Comparison of ENCODE assay signal across 9 cellular contexts in the genomic region with DNA sequence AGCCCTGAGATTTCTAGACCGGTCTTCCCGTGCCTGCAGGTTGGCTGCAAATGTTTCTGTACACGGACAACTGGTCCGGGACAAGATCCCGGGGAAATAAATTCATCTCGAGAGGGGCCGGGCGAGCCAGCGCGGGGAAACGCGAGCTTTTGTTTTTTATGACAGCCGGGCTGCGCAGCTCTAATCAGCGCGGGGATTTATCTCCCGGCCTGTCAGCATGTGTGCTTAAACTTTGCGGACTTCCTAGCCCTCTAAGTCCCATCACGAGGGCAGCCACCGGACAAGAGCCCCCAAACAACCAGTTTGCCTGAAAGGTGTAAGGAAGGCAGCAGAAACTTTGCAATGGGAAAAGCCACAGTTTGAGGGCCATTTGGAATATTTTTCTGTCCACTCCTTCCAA. TPM values are rescaled to one million over a fixed set of nuclear protein-coding genes. Genes with fewer than 3 reads are reported as not detected.
DNase-seq lines count a peak whose midpoint lies in the region; TF ChIP-seq lines count a peak whose summit lies in the region.
"Had no signal": no experiment of that assay in that cellular context is flagged by ENCODE, and none has a peak within 500 bp of the region (broad histone marks: within the 10 kb centered on the region; RNA-seq: fewer than 3 reads in every experiment).

No MANE protein-coding gene starts in this region.

- no peak overlapping the region for H3K4me3 Mint-ChIP-seq in activated CD4-positive, alpha-beta memory T cell treated with anti-CD3 and anti-CD28 coated beads for 36 hours

- H3K4me1 Mint-ChIP-seq in activated CD4-positive, alpha-beta memory T cell treated with anti-CD3 and anti-CD28 coated beads for 36 hours (ENCODE audit: low read depth): peaks cover 7% of the 10 kb centered on the region

- in situ Hi-C loops in brain microvascular endothelial cell (cut with HindIII; ENCODE audit: low pct_ligation_motif_present, low sequenced_read_pairs) (loop anchor here (25.0 kb wide), 1 partner anchor 1397 kb away; no protein-coding TSS in a partner anchor), G401 (cut with HindIII; ENCODE audit: low sequenced_read_pairs) (no loop called here)

- POLR2A ChIA-PET in activated CD4-positive, alpha-beta memory T cell treated with anti-CD3 and anti-CD28 coated beads for 36 hours (lab: Charles Lee): no interaction called here

- no peaks in the 10 kb centered on the region for H3K9me3 Mint-ChIP-seq in activated CD4-positive, alpha-beta memory T cell treated with anti-CD3 and anti-CD28 coated beads for 36 hours

- H3K27ac ChIP-seq in brain microvascular endothelial cell: no peak overlapping the region

- H3K27me3 Mint-ChIP-seq in activated CD4-positive, alpha-beta memory T cell treated with anti-CD3 and anti-CD28 coated beads for 36 hours: peaks cover 46% of the 10 kb centered on the region

- intact Hi-C loops in activated CD4-positive, alpha-beta memory T cell treated with anti-CD3 and anti-CD28 coated beads for 36 hours (cut with micrococcal nuclease): no loop called here

- no peaks in the 10 kb centered on the region for H3K36me3 ChIP-seq in brain microvascular endothelial cell (replicated peaks)

- no peak overlapping the region for H3K27ac Mint-ChIP-seq in activated CD4-positive, alpha-beta memory T cell treated with anti-CD3 and anti-CD28 coated beads for 36 hours

- peaks cover 91% of the 10 kb centered on the region for H3K27me3 ChIP-seq in brain microvascular endothelial cell (replicated peaks)

- CTCF ChIA-PET in activated CD4-positive, alpha-beta memory T cell treated with anti-CD3 and anti-CD28 coated beads for 36 hours (lab: Charles Lee): interaction anchor here (0.9 kb wide), 1 partner anchor 14 kb away, joined by 3 read pairs; no protein-coding TSS in a partner anchor

- DNase-seq in ELR (ENCODE audit: low read depth): peak; percentile 76
- no peak for DNase-seq in brain microvascular endothelial cell
- peak; percentile 62 for DNase-seq in islet precursor cell
- no peak for DNase-seq in skeletal muscle cell (ENCODE audit: low read depth)
- no peak for DNase-seq in G401 (ENCODE audit: low spot score)
- no peak for DNase-seq in activated CD4-positive, alpha-beta memory T cell treated with anti-CD3 and anti-CD28 coated beads for 36 hours
- no peak for DNase-seq in GF-D8 (lab: John Stamatoyannopoulos, UW)
- no peak for DNase-seq in dedifferentiated amniotic fluid mesenchymal stem cell (ENCODE audit: extremely low spot score)
- DNase-seq: activated CD4-positive, alpha-beta T cell treated with anti-CD3 and anti-CD28 coated beads, Interleukin-2, amount 50 U/mL, for 48 hours had no signal

- peaks cover 2% of the 10 kb centered on the region for H3K36me3 Mint-ChIP-seq in activated CD4-positive, alpha-beta memory T cell treated with anti-CD3 and anti-CD28 coated beads for 36 hours

- TF ChIP-seq CTCF in brain microvascular endothelial cell (IDR thresholded peaks at IDR 0.05; ENCODE audit: low read depth, low read length, missing control alignments): no peak

- H3K4me3 ChIP-seq in brain microvascular endothelial cell (ENCODE audit: low read depth, low read length) (peak overlapping the region; percentile 48), skeletal muscle cell (ENCODE audit: low read depth, low read length) (peak overlapping the region; percentile 83)

RNA-seq across cellular contexts. Expression of gene MEIS1, which starts 5.8 kb away (rescaled TPM):
- 0.25 TPM in 1 of 2 replicates, not detected in the other for total RNA-seq in G401 (2014; rRNA removed; shearing (Covaris generic))
- total RNA-seq in activated CD4-positive, alpha-beta memory T cell treated with anti-CD3 and anti-CD28 coated beads for 36 hours: not detected

Comparison
In these comparisons a context has a peak if more than half of its experiments do, and no peak if none do; other contexts are left out.
1. DNase-seq: peak in ELR (single experiment) and islet precursor cell (single experiment); none in brain microvascular endothelial cell (single experiment), skeletal muscle cell (single experiment), G401 (single experiment), activated CD4-positive, alpha-beta memory T cell treated with anti-CD3 and anti-CD28 coated beads for 36 hours (single experiment), GF-D8 (single experiment) and dedifferentiated amniotic fluid mesenchymal stem cell (single experiment).